ENCODE assay signal across 8 cellular contexts in the genomic region with DNA sequence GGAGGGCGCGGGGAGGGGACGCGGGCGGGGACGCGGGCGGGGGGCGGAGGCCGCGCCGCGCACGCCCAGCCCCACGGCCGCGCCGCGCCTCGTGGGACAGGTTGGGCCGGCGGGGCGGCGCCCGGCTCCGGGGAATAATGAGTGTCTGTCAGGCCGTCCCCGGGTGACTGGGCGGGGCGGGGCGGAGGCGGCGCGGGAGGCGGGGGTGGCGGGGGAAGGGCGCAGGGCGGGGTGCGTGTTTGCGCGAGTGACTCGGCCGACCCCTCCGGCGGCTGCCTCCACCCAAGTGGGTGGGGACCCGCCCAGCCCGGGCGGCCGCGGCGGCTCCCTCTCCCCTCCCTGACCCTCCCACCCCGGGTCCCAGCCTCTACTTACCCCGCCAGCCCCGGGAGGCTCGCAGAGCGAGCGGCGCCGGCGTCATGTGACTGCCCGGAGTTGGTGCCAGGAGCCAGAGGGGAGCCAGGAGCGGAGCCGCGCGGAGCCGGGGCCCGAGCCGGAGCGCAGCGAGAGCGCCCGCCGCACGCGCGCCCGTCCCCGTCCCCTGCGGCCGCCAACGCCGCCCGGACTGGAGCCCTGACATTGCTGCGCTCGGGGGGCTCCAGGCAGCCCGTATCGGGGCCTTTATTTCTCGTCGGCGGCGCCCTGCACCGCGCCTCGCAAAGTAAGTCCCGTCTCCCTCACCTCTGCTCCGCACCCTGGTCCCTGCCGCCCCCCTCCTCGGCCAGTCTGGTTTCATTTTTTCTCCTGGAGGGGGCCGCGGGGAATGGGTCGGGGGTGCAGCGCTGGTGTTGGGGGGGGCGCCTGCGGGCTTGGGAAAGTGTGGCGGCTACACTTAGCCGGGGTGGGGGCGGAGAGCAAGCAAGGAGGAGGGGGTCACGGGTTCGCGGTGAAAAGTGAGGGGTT. TPM values are rescaled to one million over a fixed set of nuclear protein-coding genes. Genes with fewer than 3 reads are reported as not detected.
A peak's percentile ranks its signal among the peaks of the same experiment; 100 is the strongest.
DNase-seq lines count a peak whose midpoint lies in the region; ATAC-seq, FAIRE-seq and TF ChIP-seq lines count a peak whose summit lies in the region.

A gene (plus strand): TSS at position 399 of the 903 bp plus-strand sequence. CDS start 16,427 bp downstream, outside the sequence.

- H3K4me1 ChIP-seq in keratinocyte (ENCODE audit: control insufficient read depth, extremely low read depth, insufficient read depth, low read length) = peaks cover 13% of the 10 kb centered on the region

- no peaks in the 10 kb centered on the region for H3K36me3 ChIP-seq in keratinocyte (ENCODE audit: control insufficient read depth in 2 of 2, extremely low read depth in 1 of 2, insufficient read depth in 2 of 2, low read length in 2 of 2)

- H3K4me2 ChIP-seq in keratinocyte (ENCODE audit: control insufficient read depth, extremely low read depth, insufficient read depth, low read depth, low read length) = peak within 1 kb of the TSS; percentile 98

- FAIRE-seq in keratinocyte (lab: Jason Lieb, UNC) = no peak

- no peaks in the 10 kb centered on the region for H3K9me3 ChIP-seq in keratinocyte (ENCODE audit: control insufficient read depth, low read depth, low read length)

- H3K79me2 ChIP-seq in keratinocyte (ENCODE audit: control insufficient read depth, insufficient read depth, low read length) = peaks cover 46% of the 10 kb centered on the region

- peak within 1 kb of the TSS; percentile 97 for H3K27ac ChIP-seq in keratinocyte (ENCODE audit: control insufficient read depth, insufficient read depth, low read length)

- no peak within 1 kb of the TSS for H2AFZ ChIP-seq in keratinocyte (ENCODE audit: control insufficient read depth, low read length)

- dilution Hi-C loops in keratinocyte (cut with MboI; ENCODE audit: extremely low pct_ligation_motif_present, low sequenced_read_pairs) = no loop called here

- peak; percentile 81 for ATAC-seq in GM18867 (IDR thresholded peaks at IDR 0.05; ENCODE audit: unreplicated experiment)
- peak; percentile 63 for ATAC-seq in HG03103 (IDR thresholded peaks at IDR 0.05; ENCODE audit: low read depth, unreplicated experiment)

- H3K27me3 ChIP-seq in keratinocyte (ENCODE audit: control insufficient read depth, extremely low read depth, insufficient read depth, low read length) = no peaks in the 10 kb centered on the region

- no peaks in the 10 kb centered on the region for H3K9me1 ChIP-seq in keratinocyte (ENCODE audit: control insufficient read depth, extremely low read depth, insufficient read depth, low read length)

- peak within 1 kb of the TSS; percentile 95 for H3K9ac ChIP-seq in keratinocyte (ENCODE audit: control insufficient read depth, extremely low read depth, insufficient read depth, low read length)

- no peaks in the 10 kb centered on the region for H4K20me1 ChIP-seq in keratinocyte (ENCODE audit: control insufficient read depth, extremely low read depth, insufficient read depth, low read length)

- H3K4me3 ChIP-seq in keratinocyte (ENCODE audit: control insufficient read depth in 2 of 3, extremely low read depth in 1 of 3, insufficient read depth in 2 of 3, low read depth in 1 of 3, low read length in 3 of 3) = peak within 1 kb of the TSS; percentile 81 to 95 (median 85)

- TF ChIP-seq CTCF in keratinocyte (optimal IDR thresholded peaks at IDR 0.05 in 1 of 3, IDR thresholded peaks at IDR 0.05 in 1 of 3, conservative IDR thresholded peaks at IDR 0.05 in 1 of 3; ENCODE audit: extremely low read depth in 1 of 3, insufficient read depth in 2 of 3, low read length in 3 of 3) = no peak

- DNase-seq in A172 (ENCODE audit: low spot score) = peak; percentile 65
- DNase-seq in NCI-H2227 treated with DMSO at 0.1 percent for 48 hours (lab: John Stamatoyannopoulos, UW) = peak; percentile 31
- DNase-seq in activated CD4-positive, CD25-positive, alpha-beta regulatory T cell treated with anti-CD3 and anti-CD28 coated beads, Interleukin-2, amount 50 U/mL, for 72 hours = peak; percentile 87
- peak; percentile 70 for DNase-seq in cerebellar cortex (ENCODE audit: low spot score)
- no peak for DNase-seq in keratinocyte (ENCODE audit: low read depth, low spot score)
- peak; percentile 84 for DNase-seq in stimulated activated CD4-positive, alpha-beta T cell treated with anti-CD3 and anti-CD28 coated beads, Interleukin-12 subunit alpha, Interleukin-12 subunit beta, amount 100 ng/mL, for 4 hours

RNA-seq across cellular contexts. Expression of the gene that starts here (rescaled TPM):
- total RNA-seq in A172 (2014; rRNA removed; shearing (Covaris generic)) = 6.4 and 8.9 TPM in 2 replicates
- polyA plus RNA-seq in keratinocyte = 22.2 to 39.9 TPM (median 25.5 TPM) in 3 replicates
- 48.0 TPM for polyA plus RNA-seq in keratinocyte (2011; ENCODE audit: low read depth)
- polyA plus RNA-seq in keratinocyte (2011; cell fraction: cytosol; rRNA removed) = 17.6 and 30.3 TPM in 2 replicates
- polyA plus RNA-seq in keratinocyte (2011; cell fraction: nucleus; rRNA removed) = 43.3 and 53.0 TPM in 2 replicates
- polyA plus RNA-seq in keratinocyte (2012; ENCODE audit: low replicate concordance) = 19.9 and 73.1 TPM in 2 replicates
- polyA minus RNA-seq in keratinocyte = 21.6 to 85.9 TPM (median 61.8 TPM) in 3 replicates
- 24.0 TPM for polyA minus RNA-seq in keratinocyte (2011; cell fraction: cytosol; rRNA and poly(A)+ RNA removed)
- polyA minus RNA-seq in keratinocyte (2011; cell fraction: nucleus; rRNA and poly(A)+ RNA removed) = 65.7 and 106 TPM in 2 replicates
